ENCODE assay signal across 14 cellular contexts in genomic region chr2:1509271-1509995, GRCh38.
DNase-seq lines count a peak whose midpoint lies in the region; ATAC-seq and TF ChIP-seq lines count a peak whose summit lies in the region.
"Had no signal": no experiment of that assay in that cellular context is flagged by ENCODE, and none has a peak within 500 bp of the region (broad histone marks: within the 10 kb centered on the region; RNA-seq: fewer than 3 reads in every experiment).

No MANE protein-coding gene starts in this region.

- H3K4me1 ChIP-seq in heart right ventricle (peaks cover 0 to 18% (median 0%) of the 10 kb centered on the region in 9 donors), suprapubic skin (peaks cover 8% of the 10 kb centered on the region)
- H3K4me1 ChIP-seq: breast epithelium had no signal

- WGBS in heart right ventricle, 2 donors = 57% methylated on average over 5 of the region's 5 CpGs
- 35% methylated on average over 5 of the region's 5 CpGs for WGBS in suprapubic skin

- peak overlapping the region in 9 of 10 donors; percentile 37 to 82 (median 75) for H3K27ac ChIP-seq in heart right ventricle
- H3K27ac ChIP-seq in suprapubic skin = peak overlapping the region; percentile 85
- H3K27ac ChIP-seq: ovary, PC-9 had no signal

- H3K36me3 Mint-ChIP-seq in activated T-cell treated with anti-CD3 and anti-CD28 coated beads, Interleukin-2, amount 50 U/mL, for 72 hours (ENCODE audit: insufficient read depth in 2 of 2) = peaks cover 0 to 2% of the 10 kb centered on the region in 2 donors
- no peaks in the 10 kb centered on the region for H3K36me3 Mint-ChIP-seq in activated T-helper 1 cell treated with anti-CD3 and anti-CD28 coated beads, Interleukin-12 subunit alpha, Interleukin-12 subunit beta, Interleukin-2, Interleukin-4 antibody, amounts not matched to agents 30 ng/mL and 10 ng/mL and 1 ng/mL, durations not matched to agents 14 hours and 24 hours and 36 hours (ENCODE audit: low read depth)
- H3K36me3 Mint-ChIP-seq: memory B cell had no signal

- H3K27ac Mint-ChIP-seq in activated T-cell treated with anti-CD3 and anti-CD28 coated beads, Interleukin-2, amount 50 U/mL, for 72 hours = peak overlapping the region; percentile 52
- peak overlapping the region; percentile 42 for H3K27ac Mint-ChIP-seq in activated T-helper 1 cell treated with anti-CD3 and anti-CD28 coated beads, Interleukin-12 subunit alpha, Interleukin-12 subunit beta, Interleukin-2, Interleukin-4 antibody, amounts not matched to agents 30 ng/mL and 10 ng/mL and 1 ng/mL, durations not matched to agents 14 hours and 24 hours and 36 hours
- H3K27ac Mint-ChIP-seq: memory B cell had no signal

- TF ChIP-seq CTCF in heart right ventricle (IDR thresholded peaks at IDR 0.05) (no peak), suprapubic skin (IDR thresholded peaks at IDR 0.05) (no peak)

- peaks cover 0 to 10% (median 0%) of the 10 kb centered on the region in 7 donors for H3K27me3 ChIP-seq in heart right ventricle
- peaks cover 8% of the 10 kb centered on the region for H3K27me3 ChIP-seq in suprapubic skin
- H3K27me3 ChIP-seq: ovary had no signal

- peaks cover 21% of the 10 kb centered on the region for H3K4me1 Mint-ChIP-seq in activated T-cell treated with anti-CD3 and anti-CD28 coated beads, Interleukin-2, amount 50 U/mL, for 72 hours (ENCODE audit: low read depth)
- peaks cover 27% of the 10 kb centered on the region for H3K4me1 Mint-ChIP-seq in activated T-helper 1 cell treated with anti-CD3 and anti-CD28 coated beads, Interleukin-12 subunit alpha, Interleukin-12 subunit beta, Interleukin-2, Interleukin-4 antibody, amounts not matched to agents 30 ng/mL and 10 ng/mL and 1 ng/mL, durations not matched to agents 14 hours and 24 hours and 36 hours (ENCODE audit: low read depth)
- H3K4me1 Mint-ChIP-seq: memory B cell had no signal

- peak; percentile 58 to 70 for ATAC-seq in activated T-cell treated with anti-CD3 and anti-CD28 coated beads, Interleukin-2, amount 50 U/mL, for 72 hours (replicated peaks in 1 of 2)
- ATAC-seq in heart right ventricle (peak in 7 of 8 donors; percentile 76 to 92 (median 86)), GM21367 (IDR thresholded peaks at IDR 0.05; ENCODE audit: unreplicated experiment) (no peak), HG03135 (IDR thresholded peaks at IDR 0.05; ENCODE audit: unreplicated experiment) (no peak)

- H3K36me3 ChIP-seq in heart right ventricle (no peaks in the 10 kb centered on the region), suprapubic skin (no peaks in the 10 kb centered on the region)
- H3K36me3 ChIP-seq: breast epithelium, ovary had no signal

- no peaks in the 10 kb centered on the region for H3K27me3 Mint-ChIP-seq in activated T-cell treated with anti-CD3 and anti-CD28 coated beads, Interleukin-2, amount 50 U/mL, for 72 hours (ENCODE audit: low read depth)
- peaks cover 3% of the 10 kb centered on the region for H3K27me3 Mint-ChIP-seq in activated T-helper 1 cell treated with anti-CD3 and anti-CD28 coated beads, Interleukin-12 subunit alpha, Interleukin-12 subunit beta, Interleukin-2, Interleukin-4 antibody, amounts not matched to agents 30 ng/mL and 10 ng/mL and 1 ng/mL, durations not matched to agents 14 hours and 24 hours and 36 hours (ENCODE audit: insufficient read depth)

- intact Hi-C loops in activated T-helper 1 cell treated with anti-CD3 and anti-CD28 coated beads, Interleukin-12 subunit alpha, Interleukin-12 subunit beta, Interleukin-2, Interleukin-4 antibody, amounts not matched to agents 30 ng/mL and 10 ng/mL and 1 ng/mL, durations not matched to agents 14 hours and 24 hours and 36 hours (cut with micrococcal nuclease) = no loop called here
- intact Hi-C loops in heart right ventricle (cut with DNase I) = no loop called here

- H3K9me3 ChIP-seq in heart right ventricle (peaks cover 0 to 3% (median 0%) of the 10 kb centered on the region in 11 donors), suprapubic skin (no peaks in the 10 kb centered on the region)
- H3K9me3 ChIP-seq: breast epithelium, ovary had no signal

- H3K9me3 Mint-ChIP-seq in activated T-cell treated with anti-CD3 and anti-CD28 coated beads, Interleukin-2, amount 50 U/mL, for 72 hours = peaks cover 2% of the 10 kb centered on the region in 2 donors
- H3K9me3 Mint-ChIP-seq in activated T-helper 1 cell treated with anti-CD3 and anti-CD28 coated beads, Interleukin-12 subunit alpha, Interleukin-12 subunit beta, Interleukin-2, Interleukin-4 antibody, amounts not matched to agents 30 ng/mL and 10 ng/mL and 1 ng/mL, durations not matched to agents 14 hours and 24 hours and 36 hours = peaks cover 5% of the 10 kb centered on the region

- TF ChIP-seq POLR2A in suprapubic skin (IDR thresholded peaks at IDR 0.05) = no peak

- peak in 1 of 2 donors; percentile 13 for DNase-seq in activated T-cell treated with anti-CD3 and anti-CD28 coated beads, Interleukin-2, amount 50 U/mL, for 72 hours
- no peak for DNase-seq in activated T-cell treated with anti-CD3 and anti-CD28 coated beads, Interleukin-2, amount 50 U/mL, for 48 hours
- peak; percentile 29 for DNase-seq in activated T-helper 1 cell treated with anti-CD3 and anti-CD28 coated beads, Interleukin-12 subunit alpha, Interleukin-12 subunit beta, Interleukin-2, Interleukin-4 antibody, amounts not matched to agents 30 ng/mL and 10 ng/mL and 1 ng/mL, durations not matched to agents 14 hours and 24 hours and 36 hours (ENCODE audit: low spot score)
- DNase-seq in heart right ventricle (peak in 1 of 2 donors; percentile 44), suprapubic skin (ENCODE audit: low spot score in 2 of 2) (peak; percentile 29 to 67), glomerular visceral epithelial cell (ENCODE audit: extremely low spot score) (no peak)
- DNase-seq: NCI-H446 treated with DMSO at 0.1 percent for 48 hours, ovary, PC-9, T1000 had no signal

- H3K4me3 ChIP-seq in heart right ventricle (no peak overlapping the region), suprapubic skin (no peak overlapping the region)
- H3K4me3 ChIP-seq: breast epithelium, ovary, PC-9 had no signal

- no peak for TF ChIP-seq EP300 in suprapubic skin (IDR thresholded peaks at IDR 0.05)

- peak overlapping the region; percentile 31 to 52 for H3K4me3 Mint-ChIP-seq in activated T-cell treated with anti-CD3 and anti-CD28 coated beads, Interleukin-2, amount 50 U/mL, for 72 hours
- peak overlapping the region; percentile 15 for H3K4me3 Mint-ChIP-seq in activated T-helper 1 cell treated with anti-CD3 and anti-CD28 coated beads, Interleukin-12 subunit alpha, Interleukin-12 subunit beta, Interleukin-2, Interleukin-4 antibody, amounts not matched to agents 30 ng/mL and 10 ng/mL and 1 ng/mL, durations not matched to agents 14 hours and 24 hours and 36 hours
- H3K4me3 Mint-ChIP-seq: memory B cell had no signal

Comparison
In these comparisons a context has a peak if more than half of its experiments do, and no peak if none do; other contexts are left out.
1. ATAC-seq: peak in activated T-cell treated with anti-CD3 and anti-CD28 coated beads, Interleukin-2, amount 50 U/mL, for 72 hours (2 of 2) and heart right ventricle (7 of 8); none in GM21367 (single experiment) and HG03135 (single experiment).
2. DNase-seq: peak in activated T-helper 1 cell treated with anti-CD3 and anti-CD28 coated beads, Interleukin-12 subunit alpha, Interleukin-12 subunit beta, Interleukin-2, Interleukin-4 antibody, amounts not matched to agents 30 ng/mL and 10 ng/mL and 1 ng/mL, durations not matched to agents 14 hours and 24 hours and 36 hours (single experiment) and suprapubic skin (2 of 2); none in activated T-cell treated with anti-CD3 and anti-CD28 coated beads, Interleukin-2, amount 50 U/mL, for 48 hours (0 of 2) and glomerular visceral epithelial cell (single experiment).